ENCODE assay signal across 8 cellular contexts in genomic region chr3:142828703-142829304, GRCh38.
DNase-seq lines count a peak whose midpoint lies in the region; ATAC-seq and TF ChIP-seq lines count a peak whose summit lies in the region.

No MANE protein-coding gene starts in this region.

- TF ChIP-seq CTCF in OCI-LY7 (conservative IDR thresholded peaks at IDR 0.05; ENCODE audit: low read length) (peak; percentile 86), fibroblast of lung (conservative IDR thresholded peaks at IDR 0.05 in 1 of 2, IDR thresholded peaks at IDR 0.05 in 1 of 2; ENCODE audit: low read depth in 1 of 2, low read length in 2 of 2) (peak; percentile 90 to 97), neural cell (IDR thresholded peaks at IDR 0.05; ENCODE audit: poor library complexity, severe bottlenecking) (peak; percentile 89), thoracic aorta (IDR thresholded peaks at IDR 0.05) (peak; percentile 85)

- peak; percentile 90 for TF ChIP-seq RAD21 in neural cell (conservative IDR thresholded peaks at IDR 0.05)

- H3K27ac ChIP-seq in GM23248 (no peak overlapping the region), OCI-LY7 (ENCODE audit: low read depth, low read length, poor library complexity, severe bottlenecking) (no peak overlapping the region), fibroblast of lung (ENCODE audit: insufficient read depth, low read length) (no peak overlapping the region), neural cell (ENCODE audit: low read length) (no peak overlapping the region), thoracic aorta (no peak overlapping the region)

- H3K79me2 ChIP-seq in GM23248 (ENCODE audit: insufficient read depth): no peaks in the 10 kb centered on the region
- no peaks in the 10 kb centered on the region for H3K79me2 ChIP-seq in OCI-LY7 (ENCODE audit: insufficient read depth, low read depth, low read length)
- no peaks in the 10 kb centered on the region for H3K79me2 ChIP-seq in fibroblast of lung (ENCODE audit: control insufficient read depth, insufficient read depth, low read length)
- no peaks in the 10 kb centered on the region for H3K79me2 ChIP-seq in neural cell (replicated peaks; ENCODE audit: insufficient read depth, low read length)

- TF ChIP-seq EP300 in neural cell (conservative IDR thresholded peaks at IDR 0.05; ENCODE audit: poor library complexity, severe bottlenecking): no peak

- peak; percentile 52 for ATAC-seq in thoracic aorta (ENCODE audit: insufficient number of reproducible peaks, low FRiP score, low read depth)

- H4K20me1 ChIP-seq in GM23248 (ENCODE audit: insufficient read depth): no peaks in the 10 kb centered on the region
- H4K20me1 ChIP-seq in OCI-LY7 (ENCODE audit: insufficient read depth, low read length): no peaks in the 10 kb centered on the region
- no peaks in the 10 kb centered on the region for H4K20me1 ChIP-seq in fibroblast of lung (ENCODE audit: control insufficient read depth, extremely low read depth, insufficient read depth, low read length)
- H4K20me1 ChIP-seq in neural cell (ENCODE audit: insufficient read depth): no peaks in the 10 kb centered on the region

- 17 to 21% methylated on average over 9 of the region's 9 CpGs for WGBS in GM23248 (ENCODE audit: low coverage in 1 of 2, low lambda C conversion rate in 2 of 2, missing lambda C conversion rate in 2 of 2), 2 experiments

- H3K36me3 ChIP-seq in GM23248 (ENCODE audit: low read depth): no peaks in the 10 kb centered on the region
- no peaks in the 10 kb centered on the region for H3K36me3 ChIP-seq in OCI-LY7 (ENCODE audit: insufficient read depth, low read length)
- H3K36me3 ChIP-seq in fibroblast of lung (ENCODE audit: control insufficient read depth, insufficient read depth, low read length): no peaks in the 10 kb centered on the region
- H3K36me3 ChIP-seq in neural cell (ENCODE audit: insufficient read depth, low read length): no peaks in the 10 kb centered on the region
- no peaks in the 10 kb centered on the region for H3K36me3 ChIP-seq in thoracic aorta

- DNase-seq in G401 (ENCODE audit: low spot score): peak; percentile 68
- DNase-seq in GM23248: peak; percentile 86
- peak; percentile 84 for DNase-seq in KBM-7
- peak; percentile 66 for DNase-seq in OCI-LY7 (ENCODE audit: low spot score)
- peak; percentile 60 for DNase-seq in activated T-cell treated with anti-CD3 and anti-CD28 coated beads for 48 hours (ENCODE audit: low read depth)
- peak; percentile 61 to 75 for DNase-seq in fibroblast of lung (ENCODE audit: low read depth in 2 of 2)
- peak; percentile 28 for DNase-seq in thoracic aorta (ENCODE audit: low spot score)

- H3K27me3 ChIP-seq in GM23248 (replicated peaks; ENCODE audit: insufficient read depth) (no peaks in the 10 kb centered on the region), fibroblast of lung (ENCODE audit: control insufficient read depth, insufficient read depth, low read length) (no peaks in the 10 kb centered on the region), neural cell (ENCODE audit: insufficient read depth, low read depth, low read length) (no peaks in the 10 kb centered on the region), thoracic aorta (replicated peaks; ENCODE audit: insufficient read depth) (no peaks in the 10 kb centered on the region)

- H3K9me3 ChIP-seq in GM23248 (ENCODE audit: low read depth): no peaks in the 10 kb centered on the region
- no peaks in the 10 kb centered on the region for H3K9me3 ChIP-seq in OCI-LY7 (ENCODE audit: low read length)
- no peaks in the 10 kb centered on the region for H3K9me3 ChIP-seq in fibroblast of lung (ENCODE audit: control insufficient read depth, insufficient read depth, low read depth, low read length)
- no peaks in the 10 kb centered on the region for H3K9me3 ChIP-seq in neural cell (ENCODE audit: low read length)
- H3K9me3 ChIP-seq in thoracic aorta: no peaks in the 10 kb centered on the region

- H2AFZ ChIP-seq in GM23248 (no peak overlapping the region), OCI-LY7 (ENCODE audit: low read length) (no peak overlapping the region), fibroblast of lung (ENCODE audit: low read length) (no peak overlapping the region), neural cell (ENCODE audit: low read depth, low read length) (no peak overlapping the region)

- no peaks in the 10 kb centered on the region for H3F3A ChIP-seq in GM23248 (ENCODE audit: insufficient read depth)
- H3F3A ChIP-seq in neural cell (ENCODE audit: insufficient read depth, low read length, poor library complexity, severe bottlenecking): no peaks in the 10 kb centered on the region

- no peak overlapping the region for H3K4me2 ChIP-seq in GM23248 (ENCODE audit: unreplicated experiment)
- no peak overlapping the region for H3K4me2 ChIP-seq in OCI-LY7 (ENCODE audit: low read length)
- no peak overlapping the region for H3K4me2 ChIP-seq in fibroblast of lung (ENCODE audit: extremely low read depth, insufficient read depth, low read length)
- no peak overlapping the region for H3K4me2 ChIP-seq in neural cell (ENCODE audit: low read length)

- no peaks in the 10 kb centered on the region for H3K4me1 ChIP-seq in GM23248 (ENCODE audit: insufficient read depth)
- H3K4me1 ChIP-seq in OCI-LY7 (ENCODE audit: insufficient read depth, low read length, poor library complexity, severe bottlenecking): no peaks in the 10 kb centered on the region
- H3K4me1 ChIP-seq in fibroblast of lung (ENCODE audit: control insufficient read depth, extremely low read depth, insufficient read depth, low read length): no peaks in the 10 kb centered on the region
- H3K4me1 ChIP-seq in thoracic aorta (ENCODE audit: control insufficient read depth in 1 of 2, low read depth in 2 of 2): no peaks in the 10 kb centered on the region

- intact Hi-C loops in OCI-LY7 (cut with micrococcal nuclease; ENCODE audit: unreplicated experiment): loop anchor here (2.0 to 10.0 kb wide), 3 partner anchors 158 to 244 kb away; no protein-coding TSS in a partner anchor

- POLR2A ChIA-PET in OCI-LY7 (lab: Charles Lee): interaction anchor here (0.6 to 1.5 kb wide), 6 partner anchors 11 to 127 kb away, joined by 3 to 6 read pairs (median 4); no protein-coding TSS in a partner anchor

- H3K9ac ChIP-seq in GM23248 (no peak overlapping the region), fibroblast of lung (ENCODE audit: insufficient read depth, low read length) (no peak overlapping the region), neural cell (ENCODE audit: low read length) (no peak overlapping the region)

- H3K4me3 ChIP-seq in GM23248: no peak overlapping the region
- no peak overlapping the region for H3K4me3 ChIP-seq in OCI-LY7 (ENCODE audit: low read depth, low read length, poor library complexity, severe bottlenecking)
- H3K4me3 ChIP-seq in fibroblast of lung (replicated peaks in 1 of 4; ENCODE audit: control extremely low read depth in 1 of 4, insufficient read depth in 1 of 4, low read depth in 3 of 4, low read length in 4 of 4): no peak overlapping the region
- H3K4me3 ChIP-seq in neural cell (ENCODE audit: low read length): no peak overlapping the region
- H3K4me3 ChIP-seq in thoracic aorta: no peak overlapping the region

- in situ Hi-C loops in G401 (cut with HindIII; ENCODE audit: low sequenced_read_pairs) (no loop called here), GM23248 (cut with MboI) (loop anchor here (5.0 kb wide), 1 partner anchor 163 kb away; no protein-coding TSS in a partner anchor), KBM-7 (cut with MboI; ENCODE audit: low pct_unique_long_range_greater_than_20kb, low sequenced_read_pairs) (no loop called here)

- no peaks in the 10 kb centered on the region for H3K9me2 ChIP-seq in GM23248 (ENCODE audit: insufficient read depth)
- no peaks in the 10 kb centered on the region for H3K9me2 ChIP-seq in OCI-LY7 (ENCODE audit: insufficient read depth, low read length)
- H3K9me2 ChIP-seq in neural cell (ENCODE audit: insufficient read depth, low read length): no peaks in the 10 kb centered on the region

- CTCF ChIA-PET in OCI-LY7 (lab: Charles Lee; ENCODE audit: unreplicated experiment): interaction anchor here (0.6 to 1.2 kb wide), 6 partner anchors 11 to 164 kb away, joined by 3 to 6 read pairs (median 4); no protein-coding TSS in a partner anchor

- no TSS peak for BruUV-seq in OCI-LY7 (replicated peaks; lab: Mats Ljungman, UMichigan)

TF ChIP-seq in neural cell, 6 proteins besides CTCF, POLR2A, EP300 and RAD21:
- TF ChIP-seq SMC3 (conservative IDR thresholded peaks at IDR 0.05; ENCODE audit: poor library complexity) (peak; percentile 92), POLR2AphosphoS5 (IDR thresholded peaks at IDR 0.05) (no peak)

Comparison
In these comparisons a context has a peak if more than half of its experiments do, and no peak if none do; other contexts are left out.
1. DNase-seq: peak in every context shown above with its lines; median percentile 86 in GM23248; 84 in KBM-7; 68 in G401; 68 in fibroblast of lung; 66 in OCI-LY7; 60 in activated T-cell treated with anti-CD3 and anti-CD28 coated beads for 48 hours; 28 in thoracic aorta.